ENCODE assay signal across 11 cellular contexts in genomic region chr15:74196175-74196574, GRCh38. TPM values are rescaled to one million over a fixed set of nuclear protein-coding genes. Genes with fewer than 3 reads are reported as not detected.
DNase-seq lines count a peak whose midpoint lies in the region; ATAC-seq lines count a peak whose summit lies in the region.
"Had no signal": no experiment of that assay in that cellular context is flagged by ENCODE, and none has a peak within 500 bp of the region (broad histone marks: within the 10 kb centered on the region; RNA-seq: fewer than 3 reads in every experiment).

No MANE protein-coding gene starts in this region.

- peaks cover 7 to 29% of the 10 kb centered on the region in 2 donors for H3K4me1 ChIP-seq in esophagus (ENCODE audit: control insufficient read depth in 2 of 2, insufficient read depth in 2 of 2, low read length in 1 of 2)

- peak; percentile 98 for DNase-seq in Caki2 (ENCODE audit: low read depth)
- peak; percentile 11 for DNase-seq in NCI-H345 treated with DMSO at 0.1 percent for 48 hours (lab: John Stamatoyannopoulos, UW; ENCODE audit: unreplicated experiment)
- DNase-seq in non-pigmented ciliary epithelial cell (ENCODE audit: low read depth) = peak; percentile 95
- DNase-seq in activated CD8-positive, alpha-beta memory T cell treated with anti-CD3 and anti-CD28 coated beads, Interleukin-2, amount 50 U/mL, for 48 hours = no peak
- DNase-seq: activated naive CD4-positive, alpha-beta T cell treated with anti-CD3 and anti-CD28 coated beads, Interleukin-2, amount 50 U/mL, for 16 hours; Kasumi-1 had no signal

- H3K27ac ChIP-seq in esophagus (ENCODE audit: low read depth in 2 of 2, low read length in 1 of 2) = peak overlapping the region; percentile 5 to 69
- H3K27ac ChIP-seq: suprapubic skin had no signal

- H3K27me3 ChIP-seq in esophagus (ENCODE audit: control insufficient read depth in 1 of 2, insufficient read depth in 2 of 2, low read length in 2 of 2) = no peaks in the 10 kb centered on the region
- H3K27me3 ChIP-seq: suprapubic skin had no signal

- no peaks in the 10 kb centered on the region for H3K36me3 ChIP-seq in esophagus (ENCODE audit: control insufficient read depth in 2 of 2, insufficient read depth in 2 of 2, low read length in 1 of 2)
- H3K36me3 ChIP-seq: suprapubic skin had no signal

- no peak for ATAC-seq in HG03457 (IDR thresholded peaks at IDR 0.05; ENCODE audit: unreplicated experiment)
- ATAC-seq in HG02938 (IDR thresholded peaks at IDR 0.05; ENCODE audit: unreplicated experiment) = no peak
- no peak for ATAC-seq in GM18498 (IDR thresholded peaks at IDR 0.05; ENCODE audit: unreplicated experiment)

- no peak overlapping the region for H3K4me3 ChIP-seq in esophagus (ENCODE audit: low read depth in 1 of 2, low read length in 2 of 2)
- H3K4me3 ChIP-seq: suprapubic skin had no signal

- 16 to 35% methylated on average over 7 of the region's 7 CpGs for WGBS in esophagus, 2 donors

- in situ Hi-C loops in Caki2 (cut with HindIII; ENCODE audit: low pct_unique_long_range_greater_than_20kb, low sequenced_read_pairs) = no loop called here

- no peaks in the 10 kb centered on the region for H3K9me3 ChIP-seq in esophagus (ENCODE audit: control insufficient read depth in 2 of 2, insufficient read depth in 1 of 2, low read depth in 1 of 2, low read length in 1 of 2)
- H3K9me3 ChIP-seq: suprapubic skin had no signal

RNA-seq across cellular contexts. Expression of gene STRA6, which starts 6.4 kb away (rescaled TPM):
- total RNA-seq in Caki2 (2014; rRNA removed; shearing (Covaris generic); ENCODE audit: low replicate concordance) = 14.9 and 17.7 TPM in 2 replicates
- under 1 TPM; 0.65 to 0.79 TPM for polyA plus RNA-seq in esophagus

RNA-seq across cellular contexts. Expression of gene ISLR, which starts 22.7 kb away (rescaled TPM):
- total RNA-seq in Caki2 (2014; rRNA removed; shearing (Covaris generic); ENCODE audit: low replicate concordance) = not detected in 2 replicates
- 1 to 10 TPM; 2.3 to 5.3 TPM for polyA plus RNA-seq in esophagus

RNA-seq across cellular contexts. Expression of gene CCDC33, which starts 40.0 kb away (rescaled TPM):
- total RNA-seq in Caki2 (2014; rRNA removed; shearing (Covaris generic); ENCODE audit: low replicate concordance) = 0.84 and 2.6 TPM in 2 replicates
- not detected for polyA plus RNA-seq in esophagus
